ENCODE assay signal across 14 cellular contexts in genomic region chr22:44191036-44191454, GRCh38. TPM values are rescaled to one million over a fixed set of nuclear protein-coding genes. Genes with fewer than 3 reads are reported as not detected.
DNase-seq lines count a peak whose midpoint lies in the region; FAIRE-seq and TF ChIP-seq lines count a peak whose summit lies in the region.
"Had no signal": no experiment of that assay in that cellular context is flagged by ENCODE, and none has a peak within 500 bp of the region (broad histone marks: within the 10 kb centered on the region; RNA-seq: fewer than 3 reads in every experiment).

No MANE protein-coding gene starts in this region.

- H3K23ac ChIP-seq in neuronal stem cell (ENCODE audit: low read depth, low read length, poor library complexity): no peak overlapping the region

- H4K91ac ChIP-seq in neuronal stem cell (ENCODE audit: low read depth, low read length, poor library complexity): no peak overlapping the region

- H4K20me1 ChIP-seq in BLaER1 treated with 17β-estradiol and CSF1 and Interleukin-3, amounts not matched to agents 10 nM and 100 nM: peaks cover 14 to 100% (median 77%) of the 10 kb centered on the region in 11 experiments; a peak in 21 of 22 replicates

- WGBS in neuronal stem cell (ENCODE audit: extremely low coverage in 2 of 2, insufficient read length in 2 of 2, insufficient replicate concordance in 1 of 2), 2 donors: no CpG with 5 or more reads among the region's 9 CpGs

- peaks cover 34% of the 10 kb centered on the region for H3K4me1 Mint-ChIP-seq in activated T-helper 1 cell treated with anti-CD3 and anti-CD28 coated beads, Interleukin-12 subunit alpha, Interleukin-12 subunit beta, Interleukin-2, Interleukin-4 antibody, amounts not matched to agents 30 ng/mL and 10 ng/mL and 1 ng/mL, durations not matched to agents 14 hours and 24 hours and 36 hours (ENCODE audit: low read depth)

- H3K36me3 Mint-ChIP-seq in activated T-helper 1 cell treated with anti-CD3 and anti-CD28 coated beads, Interleukin-12 subunit alpha, Interleukin-12 subunit beta, Interleukin-2, Interleukin-4 antibody, amounts not matched to agents 30 ng/mL and 10 ng/mL and 1 ng/mL, durations not matched to agents 14 hours and 24 hours and 36 hours (ENCODE audit: low read depth): peaks cover 30% of the 10 kb centered on the region

- peaks cover 0 to 50% (median 10%) of the 10 kb centered on the region in 11 experiments; a peak in 17 of 22 replicates for H3K36me3 ChIP-seq in BLaER1 treated with 17β-estradiol and CSF1 and Interleukin-3, amounts not matched to agents 10 nM and 100 nM
- no peaks in the 10 kb centered on the region for H3K36me3 ChIP-seq in neuronal stem cell (replicated peaks in 1 of 2; ENCODE audit: control insufficient read depth in 2 of 2, insufficient read depth in 2 of 2, low read length in 2 of 2)
- H3K36me3 ChIP-seq: HAP-1 had no signal

- TF ChIP-seq CTCF in HL-60 (IDR thresholded peaks at IDR 0.05; ENCODE audit: insufficient read depth, low read length): no peak

- H2BK120ac ChIP-seq in neuronal stem cell (ENCODE audit: low read depth, low read length): no peak overlapping the region

- peak overlapping the region; percentile 43 for H2BK15ac ChIP-seq in neuronal stem cell (ENCODE audit: low read length)

- peak overlapping the region; percentile 74 for H3K18ac ChIP-seq in neuronal stem cell (ENCODE audit: low read length)

- DNase-seq in HL-60 (ENCODE audit: low read depth in 1 of 2, low spot score in 1 of 2) (peak in 1 of 2 experiments; percentile 87), neuronal stem cell (ENCODE audit: low spot score) (no peak), HTR-8/SVneo (ENCODE audit: insufficient read length, low spot score) (no peak), NCI-H2227 (lab: John Stamatoyannopoulos, UW; ENCODE audit: unreplicated experiment) (no peak), NCI-H510A treated with DMSO at 0.1 percent for 48 hours (lab: John Stamatoyannopoulos, UW) (no peak), NCI-H524 treated with DMSO at 0.1 percent for 48 hours (lab: John Stamatoyannopoulos, UW) (no peak)
- peak; percentile 31 for DNase-seq in activated T-helper 1 cell treated with anti-CD3 and anti-CD28 coated beads, Interleukin-12 subunit alpha, Interleukin-12 subunit beta, Interleukin-2, Interleukin-4 antibody, amounts not matched to agents 30 ng/mL and 10 ng/mL and 1 ng/mL, durations not matched to agents 14 hours and 24 hours and 36 hours (ENCODE audit: low spot score)
- DNase-seq: NCI-H2227 treated with DMSO at 0.1 percent for 48 hours had no signal

- H3K14ac ChIP-seq in neuronal stem cell (ENCODE audit: low read length): no peak overlapping the region

- H3K4me2 ChIP-seq in BLaER1 treated with 17β-estradiol and CSF1 and Interleukin-3, amounts not matched to agents 10 nM and 100 nM: peak overlapping the region; percentile 64 to 90 (median 78)
- no peak overlapping the region for H3K4me2 ChIP-seq in neuronal stem cell (ENCODE audit: insufficient read depth, low read length, poor library complexity, severe bottlenecking)

- peaks cover 0 to 7% (median 0%) of the 10 kb centered on the region in 11 experiments; a peak in 1 of 22 replicates for H3K9me3 ChIP-seq in BLaER1 treated with 17β-estradiol and CSF1 and Interleukin-3, amounts not matched to agents 10 nM and 100 nM (replicated peaks in 1 of 11)
- peaks cover 0 to 2% of the 10 kb centered on the region in 2 donors for H3K9me3 ChIP-seq in neuronal stem cell (replicated peaks in 1 of 2; ENCODE audit: control insufficient read depth in 2 of 2, insufficient read depth in 1 of 2, low read depth in 1 of 2, low read length in 2 of 2)
- H3K9me3 ChIP-seq: HAP-1 had no signal

- H3K27me3 ChIP-seq in BLaER1 treated with 17β-estradiol and CSF1 and Interleukin-3, amounts not matched to agents 10 nM and 100 nM: peaks cover 15 to 36% (median 24%) of the 10 kb centered on the region in 11 experiments; a peak in 21 of 22 replicates
- H3K27me3 ChIP-seq in HL-60 (ENCODE audit: insufficient read depth, poor library complexity, severe bottlenecking) (no peaks in the 10 kb centered on the region), neuronal stem cell (ENCODE audit: control insufficient read depth in 3 of 3, insufficient read depth in 3 of 3, low read depth in 1 of 3, low read length in 3 of 3) (peaks cover 0 to 10% (median 0%) of the 10 kb centered on the region in 3 experiments)

- no peaks in the 10 kb centered on the region for H3K9me3 Mint-ChIP-seq in activated T-helper 1 cell treated with anti-CD3 and anti-CD28 coated beads, Interleukin-12 subunit alpha, Interleukin-12 subunit beta, Interleukin-2, Interleukin-4 antibody, amounts not matched to agents 30 ng/mL and 10 ng/mL and 1 ng/mL, durations not matched to agents 14 hours and 24 hours and 36 hours
- H3K9me3 Mint-ChIP-seq: CD8-positive, alpha-beta memory T cell had no signal

- H3K27me3 Mint-ChIP-seq in activated T-helper 1 cell treated with anti-CD3 and anti-CD28 coated beads, Interleukin-12 subunit alpha, Interleukin-12 subunit beta, Interleukin-2, Interleukin-4 antibody, amounts not matched to agents 30 ng/mL and 10 ng/mL and 1 ng/mL, durations not matched to agents 14 hours and 24 hours and 36 hours (ENCODE audit: insufficient read depth): no peaks in the 10 kb centered on the region
- H3K27me3 Mint-ChIP-seq: CD8-positive, alpha-beta memory T cell had no signal

- H2BK12ac ChIP-seq in neuronal stem cell (ENCODE audit: low read length): peak overlapping the region; percentile 51

- no peak overlapping the region for H4K8ac ChIP-seq in neuronal stem cell (ENCODE audit: low read depth, low read length)

- H3K27ac Mint-ChIP-seq in activated T-helper 1 cell treated with anti-CD3 and anti-CD28 coated beads, Interleukin-12 subunit alpha, Interleukin-12 subunit beta, Interleukin-2, Interleukin-4 antibody, amounts not matched to agents 30 ng/mL and 10 ng/mL and 1 ng/mL, durations not matched to agents 14 hours and 24 hours and 36 hours: no peak overlapping the region

- no peak overlapping the region for H3K27ac ChIP-seq in BLaER1 treated with 17β-estradiol and CSF1 and Interleukin-3, amounts not matched to agents 10 nM and 100 nM
- H3K27ac ChIP-seq in HL-60 (replicated peaks) (peak overlapping the region; percentile 34), neuronal stem cell (replicated peaks; ENCODE audit: low read length) (no peak overlapping the region)

- no peak for FAIRE-seq in HTR-8/SVneo (lab: Jason Lieb, UNC)
- FAIRE-seq: endometrium had no signal

- no peak overlapping the region for H2AFZ ChIP-seq in neuronal stem cell (ENCODE audit: low read length)

- peak overlapping the region; percentile 90 for H2AK5ac ChIP-seq in neuronal stem cell (ENCODE audit: low read depth, low read length)

- no peak overlapping the region for H2BK5ac ChIP-seq in neuronal stem cell (ENCODE audit: low read length)

- peak overlapping the region in 1 of 11 experiments; percentile 28; a peak in 1 of 22 replicates for H3K9ac ChIP-seq in BLaER1 treated with 17β-estradiol and CSF1 and Interleukin-3, amounts not matched to agents 10 nM and 100 nM
- H3K9ac ChIP-seq in neuronal stem cell (ENCODE audit: low read depth, low read length, poor library complexity): no peak overlapping the region

- peaks cover 52 to 100% (median 88%) of the 10 kb centered on the region in 10 experiments for H3K4me1 ChIP-seq in BLaER1 treated with 17β-estradiol and CSF1 and Interleukin-3, amounts not matched to agents 10 nM and 100 nM
- peaks cover 4% of the 10 kb centered on the region in 2 donors for H3K4me1 ChIP-seq in neuronal stem cell (ENCODE audit: control insufficient read depth in 2 of 2, insufficient read depth in 1 of 2, low read depth in 1 of 2, low read length in 2 of 2)
- H3K4me1 ChIP-seq: HAP-1 had no signal

- H3K4me3 ChIP-seq in BLaER1 treated with 17β-estradiol and CSF1 and Interleukin-3, amounts not matched to agents 10 nM and 100 nM: no peak overlapping the region
- H3K4me3 ChIP-seq in HL-60 (replicated peaks; ENCODE audit: insufficient read depth, low read length) (no peak overlapping the region), neuronal stem cell (ENCODE audit: low read length in 2 of 2) (no peak overlapping the region)
- H3K4me3 ChIP-seq: HAP-1 had no signal

- H3K79me1 ChIP-seq in neuronal stem cell (ENCODE audit: low read depth, low read length): no peaks in the 10 kb centered on the region

- H3K4ac ChIP-seq in neuronal stem cell (ENCODE audit: low read length): no peak overlapping the region

- intact Hi-C loops in activated T-helper 1 cell treated with anti-CD3 and anti-CD28 coated beads, Interleukin-12 subunit alpha, Interleukin-12 subunit beta, Interleukin-2, Interleukin-4 antibody, amounts not matched to agents 30 ng/mL and 10 ng/mL and 1 ng/mL, durations not matched to agents 14 hours and 24 hours and 36 hours (cut with micrococcal nuclease): loop anchor here (5.0 to 10.0 kb wide), 3 partner anchors 144 to 434 kb away; partner anchors contain the start of gene RTL6

- H3K4me3 Mint-ChIP-seq in activated T-helper 1 cell treated with anti-CD3 and anti-CD28 coated beads, Interleukin-12 subunit alpha, Interleukin-12 subunit beta, Interleukin-2, Interleukin-4 antibody, amounts not matched to agents 30 ng/mL and 10 ng/mL and 1 ng/mL, durations not matched to agents 14 hours and 24 hours and 36 hours: no peak overlapping the region
- H3K4me3 Mint-ChIP-seq: CD8-positive, alpha-beta memory T cell had no signal

RNA-seq across cellular contexts. Expression of gene PARVG, which starts 10.3 kb away (rescaled TPM):
- 50.6 and 52.8 TPM in 2 replicates for total RNA-seq in activated T-helper 1 cell treated with anti-CD3 and anti-CD28 coated beads, Interleukin-12 subunit alpha, Interleukin-12 subunit beta, Interleukin-2, Interleukin-4 antibody, amounts not matched to agents 30 ng/mL and 10 ng/mL and 1 ng/mL, durations not matched to agents 14 hours and 24 hours and 36 hours
- 0.18 TPM for polyA plus RNA-seq in neuronal stem cell (2013, experiment 1 of 2)
- polyA plus RNA-seq in neuronal stem cell (2013, experiment 2 of 2): 0.06 TPM
- total RNA-seq: HT-29, osteocyte had no signal
